In genomic region chr5:138662599-138662998, GRCh38 we compare ENCODE assay signal across 9 cellular contexts.
DNase-seq lines count a peak whose midpoint lies in the region; ATAC-seq and TF ChIP-seq lines count a peak whose summit lies in the region.
"Had no signal": no experiment of that assay in that cellular context is flagged by ENCODE, and none has a peak within 500 bp of the region (broad histone marks: within the 10 kb centered on the region; RNA-seq: fewer than 3 reads in every experiment).

No MANE protein-coding gene starts in this region.

- peaks cover 10% of the 10 kb centered on the region for H3K27me3 Mint-ChIP-seq in GM23338 (ENCODE audit: insufficient read depth, low read depth, poor library complexity)

- DNase-seq in GM23338 (ENCODE audit: low spot score) = no peak
- peak; percentile 16 for DNase-seq in SK-N-MC (ENCODE audit: low read depth, low spot score)
- no peak for DNase-seq in activated naive CD4-positive, alpha-beta T cell treated with anti-CD3 and anti-CD28 coated beads, Interleukin-2, amount 50 U/mL, for 72 hours (ENCODE audit: low spot score in 2 of 2)
- DNase-seq in stimulated activated CD8-positive, alpha-beta memory T cell treated with anti-CD3 and anti-CD28 coated beads, Interleukin-4, amount 100 ng/mL, for 24 hours (ENCODE audit: low read depth) = peak; percentile 21
- no peak for DNase-seq in H7
- DNase-seq in DMS 273 (lab: John Stamatoyannopoulos, UW; ENCODE audit: unreplicated experiment) = no peak
- no peak for DNase-seq in coronary artery (ENCODE audit: low spot score)
- DNase-seq: NCI-H510A treated with DMSO at 0.1 percent for 48 hours had no signal

- H3K27me3 ChIP-seq in GM23338 (ENCODE audit: insufficient read depth) (no peaks in the 10 kb centered on the region), H7 (ENCODE audit: control insufficient read depth, insufficient read depth, low read length) (no peaks in the 10 kb centered on the region)

- H3K36me3 Mint-ChIP-seq in GM23338 (ENCODE audit: low read depth) = no peaks in the 10 kb centered on the region
- no peaks in the 10 kb centered on the region for H3K36me3 Mint-ChIP-seq in activated naive CD4-positive, alpha-beta T cell treated with anti-CD3 and anti-CD28 coated beads, Interleukin-2, amount 50 U/mL, for 72 hours

- H3K9me2 ChIP-seq in GM23338 (ENCODE audit: insufficient read depth) = no peaks in the 10 kb centered on the region

- H2AFZ ChIP-seq in GM23338 = no peak overlapping the region
- H2AFZ ChIP-seq: parathyroid adenoma had no signal

- H3K27ac ChIP-seq in GM23338 (ENCODE audit: low read depth) = no peak overlapping the region
- H3K27ac ChIP-seq in SK-N-MC = peak overlapping the region; percentile 93
- H3K27ac ChIP-seq in coronary artery = no peak overlapping the region
- H3K27ac ChIP-seq: parathyroid adenoma had no signal

- H3F3A ChIP-seq in GM23338 (replicated peaks; ENCODE audit: low read depth) = no peaks in the 10 kb centered on the region

- peaks cover 21% of the 10 kb centered on the region for H3K4me1 Mint-ChIP-seq in GM23338

- H3K9me3 ChIP-seq in SK-N-MC (ENCODE audit: low read depth, low read length) = no peaks in the 10 kb centered on the region

- H3K4me2 ChIP-seq in GM23338 = no peak overlapping the region

- H3K4me1 ChIP-seq in GM23338 (ENCODE audit: insufficient read depth) = no peaks in the 10 kb centered on the region

- no peak overlapping the region for H3K4me3 Mint-ChIP-seq in GM23338

- H3K9me3 Mint-ChIP-seq in GM23338 = no peaks in the 10 kb centered on the region; the same call in 2 of the 3 replicates
- H3K9me3 Mint-ChIP-seq in activated naive CD4-positive, alpha-beta T cell treated with anti-CD3 and anti-CD28 coated beads, Interleukin-2, amount 50 U/mL, for 72 hours = no peaks in the 10 kb centered on the region

- no peaks in the 10 kb centered on the region for H3K79me2 ChIP-seq in GM23338 (replicated peaks; ENCODE audit: insufficient read depth)
- H3K79me2 ChIP-seq: parathyroid adenoma had no signal

- H3K9ac ChIP-seq in SK-N-MC (ENCODE audit: insufficient read length) = no peak overlapping the region
- H3K9ac ChIP-seq: parathyroid adenoma had no signal

- H3K4me3 ChIP-seq in GM23338 = no peak overlapping the region
- peak overlapping the region; percentile 37 for H3K4me3 ChIP-seq in SK-N-MC
- no peak overlapping the region for H3K4me3 ChIP-seq in H7 (ENCODE audit: insufficient read depth, low read depth, low read length)
- no peak overlapping the region for H3K4me3 ChIP-seq in coronary artery

- no peak overlapping the region for H3K27ac Mint-ChIP-seq in GM23338
- H3K27ac Mint-ChIP-seq in activated naive CD4-positive, alpha-beta T cell treated with anti-CD3 and anti-CD28 coated beads, Interleukin-2, amount 50 U/mL, for 72 hours = no peak overlapping the region

- H4K20me1 ChIP-seq in GM23338 (replicated peaks; ENCODE audit: insufficient read depth) = no peaks in the 10 kb centered on the region

- H3K36me3 ChIP-seq in GM23338 (ENCODE audit: insufficient read depth) = no peaks in the 10 kb centered on the region
- H3K36me3 ChIP-seq in SK-N-MC (ENCODE audit: insufficient read depth, low read length) = no peaks in the 10 kb centered on the region
- no peaks in the 10 kb centered on the region for H3K36me3 ChIP-seq in H7 (replicated peaks; ENCODE audit: control insufficient read depth, insufficient read depth, low read length)

- ATAC-seq in GM23338 = peak; percentile 31
- peak; percentile 37 to 47 for ATAC-seq in activated naive CD4-positive, alpha-beta T cell treated with anti-CD3 and anti-CD28 coated beads, Interleukin-2, amount 50 U/mL, for 72 hours

- no peak for TF ChIP-seq CTCF in GM23338 (conservative IDR thresholded peaks at IDR 0.05; ENCODE audit: low read depth in 2 of 2)
- no peak for TF ChIP-seq CTCF in coronary artery (IDR thresholded peaks at IDR 0.05)

TF ChIP-seq in GM23338, 12 proteins besides CTCF, POLR2A, EP300 and RAD21:
- no peak for TF ChIP-seq NANOG (IDR thresholded peaks at IDR 0.05; ENCODE audit: borderline replicate concordance)
- TF ChIP-seq, protein P1, sequence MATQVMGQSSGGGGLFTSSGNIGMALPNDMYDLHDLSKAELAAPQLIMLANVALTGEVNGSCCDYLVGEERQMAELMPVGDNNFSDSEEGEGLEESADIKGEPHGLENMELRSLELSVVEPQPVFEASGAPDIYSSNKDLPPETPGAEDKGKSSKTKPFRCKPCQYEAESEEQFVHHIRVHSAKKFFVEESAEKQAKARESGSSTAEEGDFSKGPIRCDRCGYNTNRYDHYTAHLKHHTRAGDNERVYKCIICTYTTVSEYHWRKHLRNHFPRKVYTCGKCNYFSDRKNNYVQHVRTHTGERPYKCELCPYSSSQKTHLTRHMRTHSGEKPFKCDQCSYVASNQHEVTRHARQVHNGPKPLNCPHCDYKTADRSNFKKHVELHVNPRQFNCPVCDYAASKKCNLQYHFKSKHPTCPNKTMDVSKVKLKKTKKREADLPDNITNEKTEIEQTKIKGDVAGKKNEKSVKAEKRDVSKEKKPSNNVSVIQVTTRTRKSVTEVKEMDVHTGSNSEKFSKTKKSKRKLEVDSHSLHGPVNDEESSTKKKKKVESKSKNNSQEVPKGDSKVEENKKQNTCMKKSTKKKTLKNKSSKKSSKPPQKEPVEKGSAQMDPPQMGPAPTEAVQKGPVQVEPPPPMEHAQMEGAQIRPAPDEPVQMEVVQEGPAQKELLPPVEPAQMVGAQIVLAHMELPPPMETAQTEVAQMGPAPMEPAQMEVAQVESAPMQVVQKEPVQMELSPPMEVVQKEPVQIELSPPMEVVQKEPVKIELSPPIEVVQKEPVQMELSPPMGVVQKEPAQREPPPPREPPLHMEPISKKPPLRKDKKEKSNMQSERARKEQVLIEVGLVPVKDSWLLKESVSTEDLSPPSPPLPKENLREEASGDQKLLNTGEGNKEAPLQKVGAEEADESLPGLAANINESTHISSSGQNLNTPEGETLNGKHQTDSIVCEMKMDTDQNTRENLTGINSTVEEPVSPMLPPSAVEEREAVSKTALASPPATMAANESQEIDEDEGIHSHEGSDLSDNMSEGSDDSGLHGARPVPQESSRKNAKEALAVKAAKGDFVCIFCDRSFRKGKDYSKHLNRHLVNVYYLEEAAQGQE (IDR thresholded peaks at IDR 0.05; ENCODE audit: unreplicated experiment) = peak; percentile 74

Comparison
In these comparisons a context has a peak if more than half of its experiments do, and no peak if none do; other contexts are left out.
1. DNase-seq: peak in SK-N-MC (single experiment) and stimulated activated CD8-positive, alpha-beta memory T cell treated with anti-CD3 and anti-CD28 coated beads, Interleukin-4, amount 100 ng/mL, for 24 hours (single experiment); none in GM23338 (single experiment), activated naive CD4-positive, alpha-beta T cell treated with anti-CD3 and anti-CD28 coated beads, Interleukin-2, amount 50 U/mL, for 72 hours (0 of 2), H7 (single experiment), DMS 273 (single experiment) and coronary artery (single experiment).